Comparison of ENCODE assay signal across 8 cellular contexts in genomic region chr4:103098746-103099421, GRCh38. TPM values are rescaled to one million over a fixed set of nuclear protein-coding genes. Genes with fewer than 3 reads are reported as not detected.
DNase-seq lines count a peak whose midpoint lies in the region; ATAC-seq and TF ChIP-seq lines count a peak whose summit lies in the region.

No MANE protein-coding gene starts in this region.

- H4K8ac ChIP-seq in mesendoderm (ENCODE audit: low read depth, low read length) = no peak overlapping the region

- intact Hi-C loops in upper lobe of right lung (cut with DNase I) = loop anchor here (10.0 kb wide), 1 partner anchor 664 kb away; no protein-coding TSS in a partner anchor

- no peak for TF ChIP-seq POLR2A in erythroblast (IDR thresholded peaks at IDR 0.05; ENCODE audit: low read length)

- peak overlapping the region; percentile 62 for H2AK5ac ChIP-seq in mesendoderm (ENCODE audit: low read length)

- H3K27me3 Mint-ChIP-seq in activated T-cell treated with anti-CD3 and anti-CD28 coated beads, Interleukin-2, amount 50 U/mL, for 24 hours = no peaks in the 10 kb centered on the region

- no peaks in the 10 kb centered on the region for H3K79me2 ChIP-seq in mesendoderm (ENCODE audit: control insufficient read depth, insufficient read depth, low read length)

- H2BK120ac ChIP-seq in mesendoderm (ENCODE audit: low read depth, low read length) = no peak overlapping the region

- no peak for DNase-seq in activated T-cell treated with anti-CD3 and anti-CD28 coated beads, Interleukin-2, amount 50 U/mL, for 24 hours
- DNase-seq in activated T-cell treated with anti-CD3 and anti-CD28 coated beads for 4 hours (no peak), dermis blood vessel endothelial cell (peak; percentile 35), mesendoderm (no peak), upper lobe of right lung (no peak), erythroblast (lab: John Stamatoyannopoulos, UW) (no peak)
- no peak for DNase-seq in stimulated activated CD4-positive, alpha-beta T cell treated with anti-CD3 and anti-CD28 coated beads, Interleukin-2, amount 100 ng/mL, for 48 hours

- H3K36me3 Mint-ChIP-seq in activated T-cell treated with anti-CD3 and anti-CD28 coated beads, Interleukin-2, amount 50 U/mL, for 24 hours (ENCODE audit: low read depth) = no peaks in the 10 kb centered on the region

- H3K9me3 ChIP-seq in upper lobe of right lung = no peaks in the 10 kb centered on the region

- H3K4me3 ChIP-seq in mesendoderm (ENCODE audit: low read length) (no peak overlapping the region), upper lobe of right lung (peak overlapping the region; percentile 66)

- H3K27ac ChIP-seq in mesendoderm (ENCODE audit: low read depth, low read length) = no peak overlapping the region
- peak overlapping the region; percentile 86 for H3K27ac ChIP-seq in upper lobe of right lung

- no peak overlapping the region for H3K18ac ChIP-seq in mesendoderm (ENCODE audit: low read length)

- H2BK15ac ChIP-seq in mesendoderm (replicated peaks; ENCODE audit: low read depth) = no peak overlapping the region

- peak overlapping the region; percentile 61 for H3K9ac ChIP-seq in mesendoderm (ENCODE audit: low read length)

- H3K4ac ChIP-seq in mesendoderm (ENCODE audit: low read depth, low read length) = no peak overlapping the region

- H4K5ac ChIP-seq in mesendoderm (ENCODE audit: low read length) = no peak overlapping the region

- no peak for TF ChIP-seq CTCF in upper lobe of right lung (IDR thresholded peaks at IDR 0.05)

- no peaks in the 10 kb centered on the region for H3K36me3 ChIP-seq in mesendoderm (ENCODE audit: control insufficient read depth, insufficient read depth, low read length)
- peaks cover 3% of the 10 kb centered on the region for H3K36me3 ChIP-seq in upper lobe of right lung

- peak overlapping the region; percentile 56 for H3K4me2 ChIP-seq in mesendoderm (ENCODE audit: low read length)

- H3K9me3 Mint-ChIP-seq in activated T-cell treated with anti-CD3 and anti-CD28 coated beads, Interleukin-2, amount 50 U/mL, for 24 hours = no peaks in the 10 kb centered on the region

- H3K27me3 ChIP-seq in mesendoderm (ENCODE audit: insufficient read depth, low read length, poor library complexity) (no peaks in the 10 kb centered on the region), upper lobe of right lung (no peaks in the 10 kb centered on the region)

- peaks cover 28% of the 10 kb centered on the region for H3K4me1 Mint-ChIP-seq in activated T-cell treated with anti-CD3 and anti-CD28 coated beads, Interleukin-2, amount 50 U/mL, for 24 hours (ENCODE audit: low read depth)

- no peak overlapping the region for H2BK5ac ChIP-seq in mesendoderm (ENCODE audit: low read length)

- H3K27ac Mint-ChIP-seq in activated T-cell treated with anti-CD3 and anti-CD28 coated beads, Interleukin-2, amount 50 U/mL, for 24 hours = peak overlapping the region; percentile 86

- no peak overlapping the region for H3K23ac ChIP-seq in mesendoderm (ENCODE audit: low read length)

- peak overlapping the region; percentile 62 for H3K56ac ChIP-seq in mesendoderm (ENCODE audit: low read length)

- no CpG with 5 or more reads among the region's 4 CpGs for WGBS in mesendoderm (ENCODE audit: extremely low coverage, insufficient coverage, low lambda C conversion rate)

- peak overlapping the region; percentile 78 for H3K4me3 Mint-ChIP-seq in activated T-cell treated with anti-CD3 and anti-CD28 coated beads, Interleukin-2, amount 50 U/mL, for 24 hours

- ATAC-seq in upper lobe of right lung (no peak), GM19463 (IDR thresholded peaks at IDR 0.05; ENCODE audit: unreplicated experiment) (no peak)

- no peaks in the 10 kb centered on the region for H3K79me1 ChIP-seq in mesendoderm (ENCODE audit: low read length)

- no peaks in the 10 kb centered on the region for H3K4me1 ChIP-seq in mesendoderm (ENCODE audit: control insufficient read depth, low read depth, low read length)
- H3K4me1 ChIP-seq in upper lobe of right lung = peaks cover 17% of the 10 kb centered on the region

RNA-seq across cellular contexts. Expression of gene BDH2, which starts 0.8 kb away (rescaled TPM):
- total RNA-seq in dermis blood vessel endothelial cell (25.5 and 26.5 TPM in 2 replicates), upper lobe of right lung (56.6 TPM)
- 44.7 TPM for polyA plus RNA-seq in mesendoderm (2013, experiment 1 of 2)
- polyA plus RNA-seq in mesendoderm (2013, experiment 2 of 2) = 43.8 TPM

RNA-seq across cellular contexts. Expression of gene SLC9B2, which starts 22.3 kb away (rescaled TPM):
- total RNA-seq in dermis blood vessel endothelial cell = 22.6 and 24.2 TPM in 2 replicates
- 5.8 TPM for polyA plus RNA-seq in mesendoderm (2013, experiment 1 of 2)
- 6.5 TPM for polyA plus RNA-seq in mesendoderm (2013, experiment 2 of 2)
- total RNA-seq in upper lobe of right lung = 6.2 TPM
